ENCODE assay signal across 21 cellular contexts in the genomic region with DNA sequence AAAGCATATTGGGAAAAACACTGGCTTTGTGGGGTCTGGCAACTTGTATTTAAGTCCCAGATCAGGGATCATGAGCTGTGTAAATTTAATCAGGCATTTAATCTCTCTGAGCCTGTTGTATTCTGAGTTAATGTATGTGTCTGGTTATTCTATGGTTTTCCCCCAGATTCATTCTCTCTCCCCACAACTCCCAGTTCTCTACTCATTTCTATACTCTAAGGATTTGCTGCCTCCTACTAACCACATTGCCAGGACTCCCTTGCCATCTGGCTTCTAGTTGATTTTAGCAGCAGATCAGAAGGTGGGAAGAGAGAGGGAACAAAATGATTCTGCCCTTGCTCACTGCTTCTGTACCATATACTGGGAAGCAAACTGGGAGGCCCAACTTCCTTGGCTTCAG. TPM values are rescaled to one million over a fixed set of nuclear protein-coding genes. Genes with fewer than 3 reads are reported as not detected.
A peak's percentile ranks its signal among the peaks of the same experiment; 100 is the strongest.
DNase-seq lines count a peak whose midpoint lies in the region; ATAC-seq and TF ChIP-seq lines count a peak whose summit lies in the region.
"Had no signal": no experiment of that assay in that cellular context is flagged by ENCODE, and none has a peak within 500 bp of the region (broad histone marks: within the 10 kb centered on the region; RNA-seq: fewer than 3 reads in every experiment).

No MANE protein-coding gene starts in this region.

- DNase-seq in activated naive CD8-positive, alpha-beta T cell treated with anti-CD3 and anti-CD28 coated beads, Interleukin-2, amount 50 U/mL, for 24 hours = no peak
- no peak for DNase-seq in activated naive CD8-positive, alpha-beta T cell treated with anti-CD3 and anti-CD28 coated beads for 36 hours
- DNase-seq in NCI-H82 treated with DMSO at 0.1 percent for 48 hours (lab: John Stamatoyannopoulos, UW; ENCODE audit: unreplicated experiment) = peak; percentile 67
- DNase-seq in smooth muscle cell (lab: John Stamatoyannopoulos, UW; ENCODE audit: unreplicated experiment) = no peak
- no peak for DNase-seq in left lung
- DNase-seq in putamen (ENCODE audit: low spot score) = no peak
- no peak for DNase-seq in NCI-H128 (lab: John Stamatoyannopoulos, UW; ENCODE audit: unreplicated experiment)
- DNase-seq: activated CD4-positive, alpha-beta T cell treated with anti-CD3 and anti-CD28 coated beads for 1 hour; activated naive CD4-positive, alpha-beta T cell treated with anti-CD3 and anti-CD28 coated beads, Interleukin-2, amount 50 U/mL, for 16 hours; effector memory CD8-positive, alpha-beta T cell; NCI-H1092; NCI-H2029; nephron progenitor cell; stimulated activated CD4-positive, alpha-beta T cell treated with anti-CD3 and anti-CD28 coated beads, Interleukin-2, amount 100 ng/mL, for 24 hours; stimulated activated naive CD4-positive, alpha-beta T cell treated with Interleukin-2 at 50 U/mL for 16 hours; upper lobe of right lung had no signal

- peak; percentile 59 for ATAC-seq in activated naive CD8-positive, alpha-beta T cell treated with anti-CD3 and anti-CD28 coated beads, Interleukin-2, amount 50 U/mL, for 24 hours
- ATAC-seq in GM19463 (IDR thresholded peaks at IDR 0.05; ENCODE audit: unreplicated experiment) = peak; percentile 49
- no peak for ATAC-seq in left lung
- ATAC-seq: effector memory CD8-positive, alpha-beta T cell; upper lobe of right lung had no signal

- no peaks in the 10 kb centered on the region for H3K9me3 Mint-ChIP-seq in activated naive CD8-positive, alpha-beta T cell treated with anti-CD3 and anti-CD28 coated beads, Interleukin-2, amount 50 U/mL, for 24 hours
- no peaks in the 10 kb centered on the region for H3K9me3 Mint-ChIP-seq in activated naive CD8-positive, alpha-beta T cell treated with anti-CD3 and anti-CD28 coated beads for 36 hours
- H3K9me3 Mint-ChIP-seq: effector memory CD8-positive, alpha-beta T cell; nephron progenitor cell had no signal

- H3K27me3 ChIP-seq in smooth muscle cell (ENCODE audit: low read depth) (no peaks in the 10 kb centered on the region), left lung (no peaks in the 10 kb centered on the region)
- H3K27me3 ChIP-seq: upper lobe of right lung had no signal

- peak overlapping the region; percentile 71 for H3K27ac Mint-ChIP-seq in activated naive CD8-positive, alpha-beta T cell treated with anti-CD3 and anti-CD28 coated beads, Interleukin-2, amount 50 U/mL, for 24 hours
- H3K27ac Mint-ChIP-seq in activated naive CD8-positive, alpha-beta T cell treated with anti-CD3 and anti-CD28 coated beads for 36 hours = no peak overlapping the region
- H3K27ac Mint-ChIP-seq: effector memory CD8-positive, alpha-beta T cell; nephron progenitor cell had no signal

- H3K36me3 ChIP-seq in smooth muscle cell (ENCODE audit: low read depth) (no peaks in the 10 kb centered on the region), left lung (no peaks in the 10 kb centered on the region)
- H3K36me3 ChIP-seq: HAP-1, prostate gland, upper lobe of right lung had no signal

- H3K4me2 ChIP-seq in smooth muscle cell = no peak overlapping the region

- H3K79me2 ChIP-seq in smooth muscle cell (ENCODE audit: low read depth) = no peaks in the 10 kb centered on the region

- no peaks in the 10 kb centered on the region for H3K27me3 Mint-ChIP-seq in activated naive CD8-positive, alpha-beta T cell treated with anti-CD3 and anti-CD28 coated beads, Interleukin-2, amount 50 U/mL, for 24 hours
- no peaks in the 10 kb centered on the region for H3K27me3 Mint-ChIP-seq in activated naive CD8-positive, alpha-beta T cell treated with anti-CD3 and anti-CD28 coated beads for 36 hours
- H3K27me3 Mint-ChIP-seq: effector memory CD8-positive, alpha-beta T cell had no signal

- no peaks in the 10 kb centered on the region for H4K20me1 ChIP-seq in smooth muscle cell (ENCODE audit: low read depth)

- H2AFZ ChIP-seq in smooth muscle cell (ENCODE audit: low read depth) = peak overlapping the region; percentile 50

- no peak overlapping the region for H3K4me3 Mint-ChIP-seq in activated naive CD8-positive, alpha-beta T cell treated with anti-CD3 and anti-CD28 coated beads, Interleukin-2, amount 50 U/mL, for 24 hours
- no peak overlapping the region for H3K4me3 Mint-ChIP-seq in activated naive CD8-positive, alpha-beta T cell treated with anti-CD3 and anti-CD28 coated beads for 36 hours
- H3K4me3 Mint-ChIP-seq: effector memory CD8-positive, alpha-beta T cell; nephron progenitor cell had no signal

- no peak overlapping the region for H3K4me3 ChIP-seq in smooth muscle cell
- no peak overlapping the region for H3K4me3 ChIP-seq in left lung
- H3K4me3 ChIP-seq: HAP-1, prostate gland, upper lobe of right lung had no signal

- TF ChIP-seq CTCF in smooth muscle cell (IDR thresholded peaks at IDR 0.05; ENCODE audit: borderline replicate concordance, insufficient read depth, poor library complexity, severe bottlenecking) (no peak), left lung (IDR thresholded peaks at IDR 0.05) (no peak)

- H3K4me1 Mint-ChIP-seq in activated naive CD8-positive, alpha-beta T cell treated with anti-CD3 and anti-CD28 coated beads, Interleukin-2, amount 50 U/mL, for 24 hours = peaks cover 16% of the 10 kb centered on the region
- peaks cover 13% of the 10 kb centered on the region for H3K4me1 Mint-ChIP-seq in activated naive CD8-positive, alpha-beta T cell treated with anti-CD3 and anti-CD28 coated beads for 36 hours
- H3K4me1 Mint-ChIP-seq: nephron progenitor cell had no signal

- H3K4me1 ChIP-seq in smooth muscle cell (ENCODE audit: low read depth) (peaks cover 4% of the 10 kb centered on the region), left lung (no peaks in the 10 kb centered on the region)
- H3K4me1 ChIP-seq: HAP-1, prostate gland, upper lobe of right lung had no signal

- no peaks in the 10 kb centered on the region for H3K9me3 ChIP-seq in smooth muscle cell (replicated peaks; ENCODE audit: low read depth)
- H3K9me3 ChIP-seq in left lung = no peaks in the 10 kb centered on the region
- H3K9me3 ChIP-seq: HAP-1, prostate gland, upper lobe of right lung had no signal

- no peak overlapping the region for H3K9ac ChIP-seq in smooth muscle cell (ENCODE audit: low read depth)

- no peak overlapping the region for H3K27ac ChIP-seq in smooth muscle cell (ENCODE audit: low read depth)
- no peak overlapping the region for H3K27ac ChIP-seq in left lung
- H3K27ac ChIP-seq: prostate gland, RWPE1, upper lobe of right lung had no signal

- H3K36me3 Mint-ChIP-seq in activated naive CD8-positive, alpha-beta T cell treated with anti-CD3 and anti-CD28 coated beads, Interleukin-2, amount 50 U/mL, for 24 hours (ENCODE audit: low read depth) = no peaks in the 10 kb centered on the region
- peaks cover 2% of the 10 kb centered on the region for H3K36me3 Mint-ChIP-seq in activated naive CD8-positive, alpha-beta T cell treated with anti-CD3 and anti-CD28 coated beads for 36 hours

- no peaks in the 10 kb centered on the region for H3F3A ChIP-seq in smooth muscle cell (ENCODE audit: low read depth)

- intact Hi-C loops in left lung (cut with DNase I) = no loop called here

RNA-seq across cellular contexts. Expression of gene S1PR1, which starts 31.4 kb away (rescaled TPM):
- 10 to 100 TPM; 72.6 to 75.9 TPM for total RNA-seq in activated naive CD8-positive, alpha-beta T cell treated with anti-CD3 and anti-CD28 coated beads for 36 hours
- total RNA-seq in smooth muscle cell = 11.7 and 12.1 TPM in 2 replicates
- 7.2 and 12.0 TPM in 2 replicates for polyA plus RNA-seq in smooth muscle cell
- 10 to 100 TPM; 35.5 to 89.3 TPM for total RNA-seq in left lung
- total RNA-seq: NCI-H460 had no signal
